11 cellular contexts compared by ENCODE assay signal in the genomic region with DNA sequence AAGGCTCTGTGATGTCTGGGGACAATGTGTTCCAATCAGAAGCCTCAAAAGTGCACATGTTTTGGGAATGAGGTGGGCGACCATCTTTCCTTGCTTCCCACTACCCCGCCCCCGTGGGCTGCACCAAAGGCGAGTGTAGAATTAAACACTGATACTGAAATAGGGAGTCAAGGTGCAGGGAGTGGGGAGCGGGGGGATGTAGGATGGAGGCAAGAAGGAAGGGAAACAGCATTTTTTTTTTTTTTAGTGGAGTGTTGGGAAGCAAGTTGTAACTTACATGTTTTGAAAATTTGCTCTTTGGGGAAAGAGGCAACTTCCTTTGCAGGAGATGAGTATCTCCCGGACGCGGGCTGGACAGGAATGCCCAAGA. TPM values are rescaled to one million over a fixed set of nuclear protein-coding genes. Genes with fewer than 3 reads are reported as not detected.
DNase-seq lines count a peak whose midpoint lies in the region; ATAC-seq, FAIRE-seq and TF ChIP-seq lines count a peak whose summit lies in the region.
"Had no signal": no experiment of that assay in that cellular context is flagged by ENCODE, and none has a peak within 500 bp of the region (broad histone marks: within the 10 kb centered on the region; RNA-seq: fewer than 3 reads in every experiment).

No MANE protein-coding gene starts in this region.

- H3K4me2 ChIP-seq in HepG2 (ENCODE audit: low read depth, low read length) = peak overlapping the region; percentile 89
- H3K4me2 ChIP-seq in neural progenitor cell = peak overlapping the region; percentile 78

- H3K4me1 ChIP-seq in HepG2 (ENCODE audit: insufficient read depth, low read length) = peaks cover 24% of the 10 kb centered on the region
- H3K4me1 ChIP-seq in right lobe of liver = peaks cover 0 to 26% (median 0%) of the 10 kb centered on the region in 4 donors
- peaks cover 10% of the 10 kb centered on the region for H3K4me1 ChIP-seq in endodermal cell (ENCODE audit: control insufficient read depth, insufficient read depth, low read length)
- peaks cover 42% of the 10 kb centered on the region for H3K4me1 ChIP-seq in neural progenitor cell

- H3K4me3 ChIP-seq in HepG2 (replicated peaks in 1 of 3; ENCODE audit: insufficient read depth in 1 of 3, low read depth in 2 of 3, low read length in 3 of 3) (no peak overlapping the region), right lobe of liver (no peak overlapping the region), endodermal cell (ENCODE audit: low read length) (peak overlapping the region; percentile 83), neural progenitor cell (peak overlapping the region; percentile 49)

- BruUV-seq in HepG2 (replicated peaks; lab: Mats Ljungman, UMichigan) = no TSS peak

- H3K27me3 ChIP-seq in HepG2 (ENCODE audit: control insufficient read depth in 1 of 2, insufficient read depth in 2 of 2, low read length in 2 of 2) (peaks cover 0 to 42% of the 10 kb centered on the region in 2 experiments; a peak in 3 of 5 replicates), right lobe of liver (peaks cover 9 to 39% of the 10 kb centered on the region in 2 donors), endodermal cell (ENCODE audit: control insufficient read depth, insufficient read depth, low read length, poor library complexity, severe bottlenecking) (peaks cover 89% of the 10 kb centered on the region), neural progenitor cell (peaks cover 100% of the 10 kb centered on the region)

- TF ChIP-seq POLR2A in HepG2 (IDR thresholded peaks at IDR 0.05; ENCODE audit: insufficient read depth in 1 of 2, low read depth in 2 of 2, low read length in 2 of 2) (no peak), right lobe of liver (IDR thresholded peaks at IDR 0.05) (no peak)

- H3K4me3 Mint-ChIP-seq in endodermal cell = peak overlapping the region; percentile 64
- peak overlapping the region; percentile 84 for H3K4me3 Mint-ChIP-seq in neural progenitor cell
- H3K4me3 Mint-ChIP-seq in activated naive CD8-positive, alpha-beta T cell treated with anti-CD3 and anti-CD28 coated beads for 36 hours = no peak overlapping the region

- peaks cover 45% of the 10 kb centered on the region for H3F3A ChIP-seq in neural progenitor cell (ENCODE audit: low read depth)

- no peaks in the 10 kb centered on the region for H3K36me3 ChIP-seq in HepG2 (replicated peaks in 1 of 2; ENCODE audit: control insufficient read depth in 1 of 2, insufficient read depth in 2 of 2, low read length in 2 of 2)
- H3K36me3 ChIP-seq in right lobe of liver = no peaks in the 10 kb centered on the region
- H3K36me3 ChIP-seq in endodermal cell (ENCODE audit: control insufficient read depth, insufficient read depth, low read length) = no peaks in the 10 kb centered on the region
- no peaks in the 10 kb centered on the region for H3K36me3 ChIP-seq in neural progenitor cell
- H3K36me3 ChIP-seq: left lung, MG63 had no signal

- no peak overlapping the region for H2AFZ ChIP-seq in HepG2 (ENCODE audit: low read length)
- H2AFZ ChIP-seq in neural progenitor cell (replicated peaks) = no peak overlapping the region

- ATAC-seq in HepG2 = no peak
- no peak for ATAC-seq in right lobe of liver

- POLR2A ChIA-PET in HepG2 (lab: Yijun Ruan, JAX) = interaction anchor here (0.5 kb wide), 1 partner anchor 157 kb away, joined by 3 read pairs; no protein-coding TSS in a partner anchor

- H3K9ac ChIP-seq in HepG2 (ENCODE audit: insufficient read depth, low read depth, low read length) = no peak overlapping the region
- H3K9ac ChIP-seq in endodermal cell (ENCODE audit: extremely low read depth, low read length, poor library complexity, severe bottlenecking) = no peak overlapping the region
- H3K9ac ChIP-seq in neural progenitor cell = no peak overlapping the region

- H3K27me3 Mint-ChIP-seq in endodermal cell (ENCODE audit: insufficient read depth) = peaks cover 88% of the 10 kb centered on the region
- H3K27me3 Mint-ChIP-seq in neural progenitor cell (ENCODE audit: insufficient read depth, low read depth) = peaks cover 69% of the 10 kb centered on the region
- peaks cover 84% of the 10 kb centered on the region for H3K27me3 Mint-ChIP-seq in activated naive CD8-positive, alpha-beta T cell treated with anti-CD3 and anti-CD28 coated beads for 36 hours

- no peak for FAIRE-seq in HepG2 (lab: Jason Lieb, UNC)

- TF ChIP-seq EP300 in HepG2 (IDR thresholded peaks at IDR 0.05; ENCODE audit: low read depth in 2 of 2, low read length in 2 of 2) = no peak
- no peak for TF ChIP-seq EP300 in HepG2 (CRISPR knock-in tag; IDR thresholded peaks at IDR 0.05; ENCODE audit: borderline replicate concordance)

- H3K9me3 Mint-ChIP-seq in endodermal cell (no peaks in the 10 kb centered on the region), neural progenitor cell (no peaks in the 10 kb centered on the region)
- H3K9me3 Mint-ChIP-seq in activated naive CD8-positive, alpha-beta T cell treated with anti-CD3 and anti-CD28 coated beads for 36 hours = no peaks in the 10 kb centered on the region

- 75% methylated on average over 8 of the region's 8 CpGs for WGBS in HepG2 (ENCODE audit: low lambda C conversion rate)
- 28% methylated on average over 8 of the region's 8 CpGs for WGBS in right lobe of liver (ENCODE audit: insufficient coverage, low coverage, low lambda C conversion rate, missing lambda C conversion rate)
- whole genome bisulfite sequencing in endodermal cell (ENCODE audit: insufficient coverage in 1 of 2, insufficient read length in 1 of 2), 2 experiments = 6 to 8% methylated on average over 6 to 8 of the region's 8 CpGs

- TF ChIP-seq CTCF in HepG2 (CRISPR knock-in tag; IDR thresholded peaks at IDR 0.05) (no peak), right lobe of liver (IDR thresholded peaks at IDR 0.05) (no peak), endodermal cell (conservative IDR thresholded peaks at IDR 0.05) (no peak), neural progenitor cell (IDR thresholded peaks at IDR 0.05) (no peak)

- H3K27ac Mint-ChIP-seq in endodermal cell (no peak overlapping the region), neural progenitor cell (no peak overlapping the region)
- no peak overlapping the region for H3K27ac Mint-ChIP-seq in activated naive CD8-positive, alpha-beta T cell treated with anti-CD3 and anti-CD28 coated beads for 36 hours

- DNase-seq in HepG2 (ENCODE audit: low spot score) = no peak
- no peak for DNase-seq in right lobe of liver
- DNase-seq in endodermal cell = no peak
- DNase-seq in neural progenitor cell (ENCODE audit: low spot score) = no peak
- no peak for DNase-seq in activated naive CD8-positive, alpha-beta T cell treated with anti-CD3 and anti-CD28 coated beads for 36 hours
- no peak for DNase-seq in D341Med (ENCODE audit: low spot score)
- DNase-seq in glomerular visceral epithelial cell (ENCODE audit: extremely low spot score) = no peak
- no peak for DNase-seq in NCI-H1694 treated with DMSO at 0.1 percent for 48 hours (lab: John Stamatoyannopoulos, UW)
- DNase-seq: activated naive CD4-positive, alpha-beta T cell had no signal

- CTCF ChIA-PET in HepG2 (lab: Yijun Ruan, JAX; ENCODE audit: low intra/inter-chr PET ratio, low total read pairs) = no interaction called here

- H3K9me3 ChIP-seq in HepG2 (ENCODE audit: low read length) = no peaks in the 10 kb centered on the region
- no peaks in the 10 kb centered on the region for H3K9me3 ChIP-seq in right lobe of liver
- no peaks in the 10 kb centered on the region for H3K9me3 ChIP-seq in endodermal cell (ENCODE audit: control insufficient read depth, low read length)
- no peaks in the 10 kb centered on the region for H3K9me3 ChIP-seq in neural progenitor cell (ENCODE audit: low read depth)
- H3K9me3 ChIP-seq: left lung, MG63 had no signal

- intact Hi-C loops in HepG2 (cut with micrococcal nuclease; ENCODE audit: unreplicated experiment) = loop anchor here (10.0 kb wide), 2 partner anchors 430 to 800 kb away; no protein-coding TSS in a partner anchor
- intact Hi-C loops in right lobe of liver (cut with DNase I) = loop anchor here in 1 of 2 donors (10.0 kb wide), 1 partner anchor 950 kb away; no protein-coding TSS in a partner anchor

- peaks cover 55% of the 10 kb centered on the region for H3K4me1 Mint-ChIP-seq in endodermal cell
- H3K4me1 Mint-ChIP-seq in neural progenitor cell = peaks cover 50% of the 10 kb centered on the region
- H3K4me1 Mint-ChIP-seq in activated naive CD8-positive, alpha-beta T cell treated with anti-CD3 and anti-CD28 coated beads for 36 hours = peaks cover 46% of the 10 kb centered on the region

- H3K79me2 ChIP-seq in HepG2 (ENCODE audit: insufficient read depth, low read length) (no peaks in the 10 kb centered on the region), neural progenitor cell (ENCODE audit: low read depth) (no peaks in the 10 kb centered on the region)

- no peak for TF ChIP-seq RAD21 in HepG2 (CRISPR knock-in tag; IDR thresholded peaks at IDR 0.05)

- in situ Hi-C loops in HepG2 (cut with HindIII; ENCODE audit: extremely low pct_ligation_motif_present, low pct_unique_long_range_greater_than_20kb) = loop anchor here (10.0 to 25.0 kb wide), 4 partner anchors 240 to 1113 kb away; no protein-coding TSS in a partner anchor

- H4K20me1 ChIP-seq in HepG2 (ENCODE audit: insufficient read depth, low read length) (no peaks in the 10 kb centered on the region), neural progenitor cell (ENCODE audit: low read depth) (peaks cover 63% of the 10 kb centered on the region)

- H3K36me3 Mint-ChIP-seq in endodermal cell (ENCODE audit: low read depth) (no peaks in the 10 kb centered on the region), neural progenitor cell (peaks cover 2% of the 10 kb centered on the region)
- H3K36me3 Mint-ChIP-seq in activated naive CD8-positive, alpha-beta T cell treated with anti-CD3 and anti-CD28 coated beads for 36 hours = peaks cover 8% of the 10 kb centered on the region

- H3K27ac ChIP-seq in HepG2 (ENCODE audit: extremely low read length, insufficient read depth, low read length) (no peak overlapping the region), right lobe of liver (no peak overlapping the region), endodermal cell (ENCODE audit: low read depth, low read length) (no peak overlapping the region), neural progenitor cell (no peak overlapping the region)
- H3K27ac ChIP-seq: left lung had no signal

RNA-seq across cellular contexts. Expression of a gene that starts 0.5 kb away (rescaled TPM):
- not detected in 2 replicates for total RNA-seq in HepG2 (2016; rRNA removed; fragmentation: Illumina TruSeq; extraction: Trizol)
- total RNA-seq in HepG2 (2016; cell fraction: cytosol; rRNA removed; fragmentation: Illumina TruSeq; extraction: Trizol; ENCODE audit: low read depth) = not detected in 2 replicates
- not detected in 2 replicates for total RNA-seq in HepG2 (2016; cell fraction: insoluble cytoplasmic fraction; rRNA removed; fragmentation: Illumina TruSeq; extraction: Trizol)
- total RNA-seq in HepG2 (2016; cell fraction: membrane; rRNA removed; fragmentation: Illumina TruSeq; extraction: Trizol) = not detected in 2 replicates
- not detected in 2 replicates for total RNA-seq in HepG2 (2016; cell fraction: nucleus; rRNA removed; fragmentation: Illumina TruSeq; extraction: Trizol)
- not detected in 2 replicates for polyA plus RNA-seq in HepG2 (2011; rRNA removed)
- polyA plus RNA-seq in HepG2 (2011; cell fraction: cytosol; rRNA removed) = not detected in 2 replicates
- not detected in 2 replicates for polyA plus RNA-seq in HepG2 (2011; cell fraction: nucleus; rRNA removed)
- polyA plus RNA-seq in HepG2 (2012) = not detected in 2 replicates
- polyA plus RNA-seq in HepG2 (2016; cell fraction: cytosol; fragmentation: Illumina TruSeq; extraction: Trizol; ENCODE audit: low read depth) = not detected in 2 replicates
- not detected in 2 replicates for polyA plus RNA-seq in HepG2 (2016; cell fraction: insoluble cytoplasmic fraction; fragmentation: Illumina TruSeq; extraction: Trizol; ENCODE audit: low read depth)
- not detected in 2 replicates for polyA plus RNA-seq in HepG2 (2016; cell fraction: membrane; fragmentation: Illumina TruSeq; extraction: Trizol; ENCODE audit: low read depth)
- not detected in 2 replicates for polyA plus RNA-seq in HepG2 (2016; cell fraction: nucleus; fragmentation: Illumina TruSeq; extraction: Trizol; ENCODE audit: insufficient read depth, low read depth)
- polyA minus RNA-seq in HepG2 (2011; rRNA and poly(A)+ RNA removed; ENCODE audit: low replicate concordance) = not detected in 2 replicates
- not detected in 2 replicates for polyA minus RNA-seq in HepG2 (2011; cell fraction: cytosol; rRNA and poly(A)+ RNA removed)
- not detected in 2 replicates for polyA minus RNA-seq in HepG2 (2011; cell fraction: nucleus; rRNA and poly(A)+ RNA removed)
- total RNA-seq in right lobe of liver = not detected
- not detected for total RNA-seq in endodermal cell
- polyA plus RNA-seq in endodermal cell (2013, experiment 1 of 2) = 1.7 TPM
- polyA plus RNA-seq in endodermal cell (2013, experiment 2 of 2) = 1.7 TPM
- total RNA-seq in neural progenitor cell (ENCODE audit: low replicate concordance) = not detected in 2 replicates
- total RNA-seq in activated naive CD8-positive, alpha-beta T cell treated with anti-CD3 and anti-CD28 coated beads for 36 hours = not detected

RNA-seq across cellular contexts. Expression of a gene that starts 19.8 kb away (rescaled TPM):
- total RNA-seq in HepG2 (2016; rRNA removed; fragmentation: Illumina TruSeq; extraction: Trizol) (4.5 and 5.5 TPM in 2 replicates), right lobe of liver (not detected), endodermal cell (not detected), neural progenitor cell (ENCODE audit: low replicate concordance) (0.19 TPM in 1 of 2 replicates, not detected in the other)
- total RNA-seq in HepG2 (2016; cell fraction: cytosol; rRNA removed; fragmentation: Illumina TruSeq; extraction: Trizol; ENCODE audit: low read depth) = 3.3 and 4.7 TPM in 2 replicates
- total RNA-seq in HepG2 (2016; cell fraction: insoluble cytoplasmic fraction; rRNA removed; fragmentation: Illumina TruSeq; extraction: Trizol) = 3.5 and 5.4 TPM in 2 replicates
- total RNA-seq in HepG2 (2016; cell fraction: membrane; rRNA removed; fragmentation: Illumina TruSeq; extraction: Trizol) = 5.4 and 5.6 TPM in 2 replicates
- 6.2 and 7.9 TPM in 2 replicates for total RNA-seq in HepG2 (2016; cell fraction: nucleus; rRNA removed; fragmentation: Illumina TruSeq; extraction: Trizol)
- polyA plus RNA-seq in HepG2 (2011; rRNA removed) = 2.4 and 3.5 TPM in 2 replicates
- 2.6 and 2.9 TPM in 2 replicates for polyA plus RNA-seq in HepG2 (2011; cell fraction: cytosol; rRNA removed)
- 5.8 and 7.3 TPM in 2 replicates for polyA plus RNA-seq in HepG2 (2011; cell fraction: nucleus; rRNA removed)
- 4.5 and 5.0 TPM in 2 replicates for polyA plus RNA-seq in HepG2 (2012)
- polyA plus RNA-seq in HepG2 (2016; cell fraction: cytosol; fragmentation: Illumina TruSeq; extraction: Trizol; ENCODE audit: low read depth) = 1.5 and 1.8 TPM in 2 replicates
- polyA plus RNA-seq in HepG2 (2016; cell fraction: insoluble cytoplasmic fraction; fragmentation: Illumina TruSeq; extraction: Trizol; ENCODE audit: low read depth) = 6.9 and 8.6 TPM in 2 replicates
- polyA plus RNA-seq in HepG2 (2016; cell fraction: membrane; fragmentation: Illumina TruSeq; extraction: Trizol; ENCODE audit: low read depth) = 3.4 and 4.2 TPM in 2 replicates
- 13.3 and 14.1 TPM in 2 replicates for polyA plus RNA-seq in HepG2 (2016; cell fraction: nucleus; fragmentation: Illumina TruSeq; extraction: Trizol; ENCODE audit: insufficient read depth, low read depth)
- 3.2 TPM in 1 of 2 replicates, not detected in the other for polyA minus RNA-seq in HepG2 (2011; rRNA and poly(A)+ RNA removed; ENCODE audit: low replicate concordance)
- 2.5 and 2.8 TPM in 2 replicates for polyA minus RNA-seq in HepG2 (2011; cell fraction: cytosol; rRNA and poly(A)+ RNA removed)
- 7.8 and 15.5 TPM in 2 replicates for polyA minus RNA-seq in HepG2 (2011; cell fraction: nucleus; rRNA and poly(A)+ RNA removed)
- 0.50 TPM for polyA plus RNA-seq in endodermal cell (2013, experiment 1 of 2)
- 0.66 TPM for polyA plus RNA-seq in endodermal cell (2013, experiment 2 of 2)
- total RNA-seq in activated naive CD8-positive, alpha-beta T cell treated with anti-CD3 and anti-CD28 coated beads for 36 hours = not detected
- total RNA-seq: left lung had no signal

Comparison
In these comparisons a context has a peak if more than half of its experiments do, and no peak if none do; other contexts are left out.
1. H3K4me3 ChIP-seq: peak in endodermal cell (single experiment) and neural progenitor cell (single experiment); none in HepG2 (0 of 3) and right lobe of liver (0 of 3).